Comparison of ENCODE assay signal across 1 cellular context in the genomic region with DNA sequence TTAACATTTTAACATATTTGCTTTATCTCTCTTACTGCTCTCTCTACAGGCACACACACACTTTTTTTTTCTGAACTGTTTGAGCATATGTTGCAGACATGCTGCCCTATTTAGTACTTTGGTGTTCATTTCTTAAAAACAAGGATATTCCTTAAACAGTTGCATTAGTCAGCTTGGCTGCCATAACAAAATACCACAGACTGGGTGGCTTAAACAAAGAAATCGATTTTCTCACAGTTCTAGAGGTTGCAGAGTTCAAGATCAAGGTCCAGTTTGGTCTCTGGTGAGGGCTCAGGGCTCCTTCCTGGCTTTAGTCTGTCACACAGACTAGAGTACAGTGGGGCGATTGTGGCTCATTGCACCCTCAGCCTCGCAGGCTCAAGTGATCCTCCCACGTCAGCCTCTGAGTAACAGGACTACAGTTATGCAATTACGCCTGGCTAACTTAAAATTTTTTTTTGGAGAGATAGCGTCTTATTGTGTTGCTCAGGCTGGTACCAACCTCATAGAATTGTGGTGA.
TF ChIP-seq lines count a peak whose summit lies in the region.

No MANE protein-coding gene starts in this region.

TF ChIP-seq in HepG2, 621 proteins besides CTCF, POLR2A, EP300 and RAD21 (continued from another document and continues in another):
- TF ChIP-seq, protein P1, sequence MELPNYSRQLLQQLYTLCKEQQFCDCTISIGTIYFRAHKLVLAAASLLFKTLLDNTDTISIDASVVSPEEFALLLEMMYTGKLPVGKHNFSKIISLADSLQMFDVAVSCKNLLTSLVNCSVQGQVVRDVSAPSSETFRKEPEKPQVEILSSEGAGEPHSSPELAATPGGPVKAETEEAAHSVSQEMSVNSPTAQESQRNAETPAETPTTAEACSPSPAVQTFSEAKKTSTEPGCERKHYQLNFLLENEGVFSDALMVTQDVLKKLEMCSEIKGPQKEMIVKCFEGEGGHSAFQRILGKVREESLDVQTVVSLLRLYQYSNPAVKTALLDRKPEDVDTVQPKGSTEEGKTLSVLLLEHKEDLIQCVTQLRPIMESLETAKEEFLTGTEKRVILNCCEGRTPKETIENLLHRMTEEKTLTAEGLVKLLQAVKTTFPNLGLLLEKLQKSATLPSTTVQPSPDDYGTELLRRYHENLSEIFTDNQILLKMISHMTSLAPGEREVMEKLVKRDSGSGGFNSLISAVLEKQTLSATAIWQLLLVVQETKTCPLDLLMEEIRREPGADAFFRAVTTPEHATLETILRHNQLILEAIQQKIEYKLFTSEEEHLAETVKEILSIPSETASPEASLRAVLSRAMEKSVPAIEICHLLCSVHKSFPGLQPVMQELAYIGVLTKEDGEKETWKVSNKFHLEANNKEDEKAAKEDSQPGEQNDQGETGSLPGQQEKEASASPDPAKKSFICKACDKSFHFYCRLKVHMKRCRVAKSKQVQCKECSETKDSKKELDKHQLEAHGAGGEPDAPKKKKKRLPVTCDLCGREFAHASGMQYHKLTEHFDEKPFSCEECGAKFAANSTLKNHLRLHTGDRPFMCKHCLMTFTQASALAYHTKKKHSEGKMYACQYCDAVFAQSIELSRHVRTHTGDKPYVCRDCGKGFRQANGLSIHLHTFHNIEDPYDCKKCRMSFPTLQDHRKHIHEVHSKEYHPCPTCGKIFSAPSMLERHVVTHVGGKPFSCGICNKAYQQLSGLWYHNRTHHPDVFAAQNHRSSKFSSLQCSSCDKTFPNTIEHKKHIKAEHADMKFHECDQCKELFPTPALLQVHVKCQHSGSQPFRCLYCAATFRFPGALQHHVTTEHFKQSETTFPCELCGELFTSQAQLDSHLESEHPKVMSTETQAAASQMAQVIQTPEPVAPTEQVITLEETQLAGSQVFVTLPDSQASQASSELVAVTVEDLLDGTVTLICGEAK (IDR thresholded peaks at IDR 0.05): no peak
- TF ChIP-seq, protein P1 (CRISPR knock-in tag; IDR thresholded peaks at IDR 0.05): peak; percentile 78
- TF ChIP-seq, protein P2, sequence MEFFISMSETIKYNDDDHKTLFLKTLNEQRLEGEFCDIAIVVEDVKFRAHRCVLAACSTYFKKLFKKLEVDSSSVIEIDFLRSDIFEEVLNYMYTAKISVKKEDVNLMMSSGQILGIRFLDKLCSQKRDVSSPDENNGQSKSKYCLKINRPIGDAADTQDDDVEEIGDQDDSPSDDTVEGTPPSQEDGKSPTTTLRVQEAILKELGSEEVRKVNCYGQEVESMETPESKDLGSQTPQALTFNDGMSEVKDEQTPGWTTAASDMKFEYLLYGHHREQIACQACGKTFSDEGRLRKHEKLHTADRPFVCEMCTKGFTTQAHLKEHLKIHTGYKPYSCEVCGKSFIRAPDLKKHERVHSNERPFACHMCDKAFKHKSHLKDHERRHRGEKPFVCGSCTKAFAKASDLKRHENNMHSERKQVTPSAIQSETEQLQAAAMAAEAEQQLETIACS (CRISPR knock-in tag; IDR thresholded peaks at IDR 0.05): 0 out of 2 replicates have a peak, but pooled peaks have one; percentile 27
- TF ChIP-seq RFX1 (IDR thresholded peaks at IDR 0.05) (no peak), NR2F6 (IDR thresholded peaks at IDR 0.05) (peak; percentile 89), NR2F6 (CRISPR knock-in tag; IDR thresholded peaks at IDR 0.05) (peak; percentile 89), HDAC1 (CRISPR knock-in tag; IDR thresholded peaks at IDR 0.05) (peak; percentile 86), TEAD2 (CRISPR knock-in tag; IDR thresholded peaks at IDR 0.05) (no peak), NFKBIZ (CRISPR knock-in tag; IDR thresholded peaks at IDR 0.05) (peak; percentile 75; the same call in 1 of the 2 replicates), HHEX (CRISPR knock-in tag; IDR thresholded peaks at IDR 0.05) (no peak), ZFAT (CRISPR knock-in tag; conservative IDR thresholded peaks at IDR 0.05) (no peak), MIXL1 (CRISPR knock-in tag; IDR thresholded peaks at IDR 0.05) (peak; percentile 73; the same call in 1 of the 2 replicates), ZNF496 (CRISPR knock-in tag; IDR thresholded peaks at IDR 0.05; ENCODE audit: insufficient replicate concordance) (no peak), ZNF12 (CRISPR knock-in tag; IDR thresholded peaks at IDR 0.05) (peak; percentile 94), ZNF460 (CRISPR knock-in tag; IDR thresholded peaks at IDR 0.05; ENCODE audit: borderline replicate concordance) (peak; percentile 24; the same call in 1 of the 2 replicates), SRSF9 (IDR thresholded peaks at IDR 0.05; ENCODE audit: borderline replicate concordance, insufficient read depth, low read depth, low read length, poor library complexity, severe bottlenecking) (no peak), TMF1 (CRISPR knock-in tag; IDR thresholded peaks at IDR 0.05; ENCODE audit: low read depth) (no peak), MED8 (CRISPR knock-in tag; IDR thresholded peaks at IDR 0.05; ENCODE audit: insufficient replicate concordance) (peak; percentile 29), EED (CRISPR knock-in tag; IDR thresholded peaks at IDR 0.05) (no peak), MAFF (IDR thresholded peaks at IDR 0.05; ENCODE audit: low read depth, low read length) (no peak), ZNF446 (CRISPR knock-in tag; IDR thresholded peaks at IDR 0.05) (no peak)
- TF ChIP-seq, protein P3, sequence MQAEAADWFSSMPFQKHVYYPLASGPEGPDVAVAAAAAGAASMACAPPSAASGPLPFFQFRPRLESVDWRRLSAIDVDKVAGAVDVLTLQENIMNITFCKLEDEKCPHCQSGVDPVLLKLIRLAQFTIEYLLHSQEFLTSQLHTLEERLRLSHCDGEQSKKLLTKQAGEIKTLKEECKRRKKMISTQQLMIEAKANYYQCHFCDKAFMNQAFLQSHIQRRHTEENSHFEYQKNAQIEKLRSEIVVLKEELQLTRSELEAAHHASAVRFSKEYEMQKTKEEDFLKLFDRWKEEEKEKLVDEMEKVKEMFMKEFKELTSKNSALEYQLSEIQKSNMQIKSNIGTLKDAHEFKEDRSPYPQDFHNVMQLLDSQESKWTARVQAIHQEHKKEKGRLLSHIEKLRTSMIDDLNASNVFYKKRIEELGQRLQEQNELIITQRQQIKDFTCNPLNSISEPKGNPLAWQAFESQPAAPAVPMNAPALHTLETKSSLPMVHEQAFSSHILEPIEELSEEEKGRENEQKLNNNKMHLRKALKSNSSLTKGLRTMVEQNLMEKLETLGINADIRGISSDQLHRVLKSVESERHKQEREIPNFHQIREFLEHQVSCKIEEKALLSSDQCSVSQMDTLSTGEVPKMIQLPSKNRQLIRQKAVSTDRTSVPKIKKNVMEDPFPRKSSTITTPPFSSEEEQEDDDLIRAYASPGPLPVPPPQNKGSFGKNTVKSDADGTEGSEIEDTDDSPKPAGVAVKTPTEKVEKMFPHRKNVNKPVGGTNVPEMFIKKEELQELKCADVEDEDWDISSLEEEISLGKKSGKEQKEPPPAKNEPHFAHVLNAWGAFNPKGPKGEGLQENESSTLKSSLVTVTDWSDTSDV (CRISPR knock-in tag; IDR thresholded peaks at IDR 0.05): no peak
- TF ChIP-seq, protein P4, sequence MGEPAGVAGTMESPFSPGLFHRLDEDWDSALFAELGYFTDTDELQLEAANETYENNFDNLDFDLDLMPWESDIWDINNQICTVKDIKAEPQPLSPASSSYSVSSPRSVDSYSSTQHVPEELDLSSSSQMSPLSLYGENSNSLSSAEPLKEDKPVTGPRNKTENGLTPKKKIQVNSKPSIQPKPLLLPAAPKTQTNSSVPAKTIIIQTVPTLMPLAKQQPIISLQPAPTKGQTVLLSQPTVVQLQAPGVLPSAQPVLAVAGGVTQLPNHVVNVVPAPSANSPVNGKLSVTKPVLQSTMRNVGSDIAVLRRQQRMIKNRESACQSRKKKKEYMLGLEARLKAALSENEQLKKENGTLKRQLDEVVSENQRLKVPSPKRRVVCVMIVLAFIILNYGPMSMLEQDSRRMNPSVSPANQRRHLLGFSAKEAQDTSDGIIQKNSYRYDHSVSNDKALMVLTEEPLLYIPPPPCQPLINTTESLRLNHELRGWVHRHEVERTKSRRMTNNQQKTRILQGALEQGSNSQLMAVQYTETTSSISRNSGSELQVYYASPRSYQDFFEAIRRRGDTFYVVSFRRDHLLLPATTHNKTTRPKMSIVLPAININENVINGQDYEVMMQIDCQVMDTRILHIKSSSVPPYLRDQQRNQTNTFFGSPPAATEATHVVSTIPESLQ (CRISPR knock-in tag; conservative IDR thresholded peaks at IDR 0.05): no peak
- TF ChIP-seq, protein P5, sequence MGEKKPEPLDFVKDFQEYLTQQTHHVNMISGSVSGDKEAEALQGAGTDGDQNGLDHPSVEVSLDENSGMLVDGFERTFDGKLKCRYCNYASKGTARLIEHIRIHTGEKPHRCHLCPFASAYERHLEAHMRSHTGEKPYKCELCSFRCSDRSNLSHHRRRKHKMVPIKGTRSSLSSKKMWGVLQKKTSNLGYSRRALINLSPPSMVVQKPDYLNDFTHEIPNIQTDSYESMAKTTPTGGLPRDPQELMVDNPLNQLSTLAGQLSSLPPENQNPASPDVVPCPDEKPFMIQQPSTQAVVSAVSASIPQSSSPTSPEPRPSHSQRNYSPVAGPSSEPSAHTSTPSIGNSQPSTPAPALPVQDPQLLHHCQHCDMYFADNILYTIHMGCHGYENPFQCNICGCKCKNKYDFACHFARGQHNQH (CRISPR knock-in tag; IDR thresholded peaks at IDR 0.05): peak; percentile 78; the same call in 1 of the 2 replicates
- TF ChIP-seq, protein P6, sequence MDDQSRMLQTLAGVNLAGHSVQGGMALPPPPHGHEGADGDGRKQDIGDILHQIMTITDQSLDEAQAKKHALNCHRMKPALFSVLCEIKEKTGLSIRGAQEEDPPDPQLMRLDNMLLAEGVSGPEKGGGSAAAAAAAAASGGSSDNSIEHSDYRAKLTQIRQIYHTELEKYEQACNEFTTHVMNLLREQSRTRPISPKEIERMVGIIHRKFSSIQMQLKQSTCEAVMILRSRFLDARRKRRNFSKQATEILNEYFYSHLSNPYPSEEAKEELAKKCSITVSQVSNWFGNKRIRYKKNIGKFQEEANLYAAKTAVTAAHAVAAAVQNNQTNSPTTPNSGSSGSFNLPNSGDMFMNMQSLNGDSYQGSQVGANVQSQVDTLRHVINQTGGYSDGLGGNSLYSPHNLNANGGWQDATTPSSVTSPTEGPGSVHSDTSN (CRISPR knock-in tag; IDR thresholded peaks at IDR 0.05; ENCODE audit: borderline replicate concordance): no peak
- TF ChIP-seq, protein P7, sequence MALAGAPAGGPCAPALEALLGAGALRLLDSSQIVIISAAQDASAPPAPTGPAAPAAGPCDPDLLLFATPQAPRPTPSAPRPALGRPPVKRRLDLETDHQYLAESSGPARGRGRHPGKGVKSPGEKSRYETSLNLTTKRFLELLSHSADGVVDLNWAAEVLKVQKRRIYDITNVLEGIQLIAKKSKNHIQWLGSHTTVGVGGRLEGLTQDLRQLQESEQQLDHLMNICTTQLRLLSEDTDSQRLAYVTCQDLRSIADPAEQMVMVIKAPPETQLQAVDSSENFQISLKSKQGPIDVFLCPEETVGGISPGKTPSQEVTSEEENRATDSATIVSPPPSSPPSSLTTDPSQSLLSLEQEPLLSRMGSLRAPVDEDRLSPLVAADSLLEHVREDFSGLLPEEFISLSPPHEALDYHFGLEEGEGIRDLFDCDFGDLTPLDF (CRISPR knock-in tag; IDR thresholded peaks at IDR 0.05): no peak
- TF ChIP-seq, protein P8, sequence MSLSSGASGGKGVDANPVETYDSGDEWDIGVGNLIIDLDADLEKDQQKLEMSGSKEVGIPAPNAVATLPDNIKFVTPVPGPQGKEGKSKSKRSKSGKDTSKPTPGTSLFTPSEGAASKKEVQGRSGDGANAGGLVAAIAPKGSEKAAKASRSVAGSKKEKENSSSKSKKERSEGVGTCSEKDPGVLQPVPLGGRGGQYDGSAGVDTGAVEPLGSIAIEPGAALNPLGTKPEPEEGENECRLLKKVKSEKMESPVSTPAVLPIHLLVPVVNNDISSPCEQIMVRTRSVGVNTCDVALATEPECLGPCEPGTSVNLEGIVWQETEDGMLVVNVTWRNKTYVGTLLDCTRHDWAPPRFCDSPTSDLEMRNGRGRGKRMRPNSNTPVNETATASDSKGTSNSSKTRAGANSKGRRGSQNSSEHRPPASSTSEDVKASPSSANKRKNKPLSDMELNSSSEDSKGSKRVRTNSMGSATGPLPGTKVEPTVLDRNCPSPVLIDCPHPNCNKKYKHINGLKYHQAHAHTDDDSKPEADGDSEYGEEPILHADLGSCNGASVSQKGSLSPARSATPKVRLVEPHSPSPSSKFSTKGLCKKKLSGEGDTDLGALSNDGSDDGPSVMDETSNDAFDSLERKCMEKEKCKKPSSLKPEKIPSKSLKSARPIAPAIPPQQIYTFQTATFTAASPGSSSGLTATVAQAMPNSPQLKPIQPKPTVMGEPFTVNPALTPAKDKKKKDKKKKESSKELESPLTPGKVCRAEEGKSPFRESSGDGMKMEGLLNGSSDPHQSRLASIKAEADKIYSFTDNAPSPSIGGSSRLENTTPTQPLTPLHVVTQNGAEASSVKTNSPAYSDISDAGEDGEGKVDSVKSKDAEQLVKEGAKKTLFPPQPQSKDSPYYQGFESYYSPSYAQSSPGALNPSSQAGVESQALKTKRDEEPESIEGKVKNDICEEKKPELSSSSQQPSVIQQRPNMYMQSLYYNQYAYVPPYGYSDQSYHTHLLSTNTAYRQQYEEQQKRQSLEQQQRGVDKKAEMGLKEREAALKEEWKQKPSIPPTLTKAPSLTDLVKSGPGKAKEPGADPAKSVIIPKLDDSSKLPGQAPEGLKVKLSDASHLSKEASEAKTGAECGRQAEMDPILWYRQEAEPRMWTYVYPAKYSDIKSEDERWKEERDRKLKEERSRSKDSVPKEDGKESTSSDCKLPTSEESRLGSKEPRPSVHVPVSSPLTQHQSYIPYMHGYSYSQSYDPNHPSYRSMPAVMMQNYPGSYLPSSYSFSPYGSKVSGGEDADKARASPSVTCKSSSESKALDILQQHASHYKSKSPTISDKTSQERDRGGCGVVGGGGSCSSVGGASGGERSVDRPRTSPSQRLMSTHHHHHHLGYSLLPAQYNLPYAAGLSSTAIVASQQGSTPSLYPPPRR (CRISPR knock-in tag; IDR thresholded peaks at IDR 0.05; ENCODE audit: borderline replicate concordance): peak; percentile 80
- TF ChIP-seq, protein P9, sequence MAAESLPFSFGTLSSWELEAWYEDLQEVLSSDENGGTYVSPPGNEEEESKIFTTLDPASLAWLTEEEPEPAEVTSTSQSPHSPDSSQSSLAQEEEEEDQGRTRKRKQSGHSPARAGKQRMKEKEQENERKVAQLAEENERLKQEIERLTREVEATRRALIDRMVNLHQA (CRISPR knock-in tag; IDR thresholded peaks at IDR 0.05): no peak
